In the genomic region with DNA sequence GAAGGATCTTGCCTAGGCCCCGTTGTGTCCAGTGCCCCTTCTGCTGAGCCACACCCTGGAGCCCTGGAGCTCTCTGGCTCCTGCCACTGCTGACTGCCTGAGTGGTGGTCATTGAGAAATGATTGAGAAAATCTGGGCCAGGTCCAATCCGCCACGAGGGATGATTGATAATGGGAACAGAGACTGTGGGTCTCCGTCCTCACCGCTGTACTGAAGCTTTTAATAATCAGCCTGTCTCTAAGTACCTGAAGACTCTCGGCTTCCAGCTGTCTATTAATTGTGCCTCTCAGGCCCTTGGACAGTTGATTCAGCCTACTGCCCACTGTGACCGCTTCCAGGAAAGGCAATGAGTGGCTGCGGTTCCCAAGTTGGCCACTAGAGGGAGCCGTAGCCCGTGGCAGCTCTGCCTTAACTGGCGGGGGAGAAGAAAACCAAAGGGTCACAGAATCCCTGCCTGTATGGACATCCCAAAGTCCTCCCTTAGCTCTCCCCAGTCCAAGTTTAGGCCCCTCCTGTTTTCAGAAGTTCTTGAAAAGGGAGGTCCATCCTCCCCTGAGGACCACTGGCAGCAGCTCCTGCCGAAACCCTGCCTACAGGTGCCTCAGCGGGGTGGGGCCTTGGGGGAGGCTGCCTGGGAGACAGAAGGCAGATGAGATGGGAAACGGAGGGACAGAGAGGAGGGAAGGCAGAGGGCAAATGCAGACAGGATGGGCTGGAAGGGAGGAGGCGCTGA, we compare ENCODE assay signal across 8 cellular contexts.
DNase-seq lines count a peak whose midpoint lies in the region; ATAC-seq and TF ChIP-seq lines count a peak whose summit lies in the region.

No MANE protein-coding gene starts in this region.

- H3K27me3 Mint-ChIP-seq in progenitor cell of endocrine pancreas = peaks cover 23% of the 10 kb centered on the region

- intact Hi-C loops in heart left ventricle (cut with DNase I) = loop anchor here (1.0 to 10.0 kb wide), 14 partner anchors 97 to 278 kb away; a partner anchor contains a TSS

- H3K4me1 ChIP-seq in MM.1S (ENCODE audit: low read length) = 0 out of 2 replicates have a peak, but pooled peaks cover 3% of the 10 kb centered on the region
- peaks cover 0 to 50% (median 31%) of the 10 kb centered on the region in 12 donors for H3K4me1 ChIP-seq in heart left ventricle
- H3K4me1 ChIP-seq in upper lobe of left lung = peaks cover 5 to 29% (median 15%) of the 10 kb centered on the region in 4 donors

- no peaks in the 10 kb centered on the region for H4K20me1 ChIP-seq in MM.1S (ENCODE audit: insufficient read depth, low read length)

- H3K9me3 Mint-ChIP-seq in progenitor cell of endocrine pancreas (ENCODE audit: low read depth) = no peaks in the 10 kb centered on the region

- H3K9me3 ChIP-seq in MM.1S (replicated peaks; ENCODE audit: insufficient read depth, low read length) (no peaks in the 10 kb centered on the region), heart left ventricle (no peaks in the 10 kb centered on the region), upper lobe of left lung (no peaks in the 10 kb centered on the region)

- no peak overlapping the region for H3K27ac ChIP-seq in MM.1S (ENCODE audit: low read length)
- peak overlapping the region in 7 of 12 donors; percentile 15 to 76 (median 50) for H3K27ac ChIP-seq in heart left ventricle
- peak overlapping the region; percentile 16 to 56 (median 33) for H3K27ac ChIP-seq in upper lobe of left lung

- H3K27me3 ChIP-seq in MM.1S (replicated peaks; ENCODE audit: insufficient read depth, low read length) = no peaks in the 10 kb centered on the region
- no peaks in the 10 kb centered on the region for H3K27me3 ChIP-seq in heart left ventricle
- no peaks in the 10 kb centered on the region for H3K27me3 ChIP-seq in upper lobe of left lung

- TF ChIP-seq POLR2A in heart left ventricle (IDR thresholded peaks at IDR 0.05) (no peak), upper lobe of left lung (IDR thresholded peaks at IDR 0.05) (no peak)

- H3K4me3 ChIP-seq in MM.1S (ENCODE audit: low read length) (no peak overlapping the region), heart left ventricle (peak overlapping the region in 6 of 12 donors; percentile 9 to 47 (median 20)), upper lobe of left lung (peak overlapping the region in 3 of 4 donors; percentile 9 to 33 (median 29))

- peak; percentile 98 for TF ChIP-seq CTCF in MM.1S (IDR thresholded peaks at IDR 0.05; ENCODE audit: low read length)
- peak; percentile 97 to 100 (median 99) for TF ChIP-seq CTCF in heart left ventricle (IDR thresholded peaks at IDR 0.05)
- peak; percentile 99 for TF ChIP-seq CTCF in progenitor cell of endocrine pancreas (IDR thresholded peaks at IDR 0.05; ENCODE audit: unreplicated experiment)
- TF ChIP-seq CTCF in upper lobe of left lung (IDR thresholded peaks at IDR 0.05) = peak; percentile 94 to 99 (median 96)

- peaks cover 10% of the 10 kb centered on the region for H3K4me1 Mint-ChIP-seq in progenitor cell of endocrine pancreas (ENCODE audit: low read depth)

- TF ChIP-seq EP300 in upper lobe of left lung (IDR thresholded peaks at IDR 0.05) = no peak

- no peaks in the 10 kb centered on the region for H3K36me3 Mint-ChIP-seq in progenitor cell of endocrine pancreas (ENCODE audit: insufficient read depth)

- peak overlapping the region; percentile 53; the same call in 1 of the 2 replicates for H2AFZ ChIP-seq in MM.1S (ENCODE audit: low read length)

- H3K36me3 ChIP-seq in MM.1S (replicated peaks; ENCODE audit: insufficient read depth, low read length) = no peaks in the 10 kb centered on the region
- peaks cover 0 to 7% (median 3%) of the 10 kb centered on the region in 9 donors for H3K36me3 ChIP-seq in heart left ventricle
- H3K36me3 ChIP-seq in upper lobe of left lung = peaks cover 0 to 7% (median 4%) of the 10 kb centered on the region in 4 donors

- H3K27ac Mint-ChIP-seq in progenitor cell of endocrine pancreas = no peak overlapping the region

- H3K9me2 ChIP-seq in MM.1S (replicated peaks; ENCODE audit: insufficient read depth, low read length) = no peaks in the 10 kb centered on the region

- no peak overlapping the region for H3K9ac ChIP-seq in MM.1S (ENCODE audit: low read length)

- DNase-seq in NK-92 treated with Interleukin-12 subunit alpha and Interleukin-12 subunit beta, amount 100 ng/mL, for 24 hours (lab: John Stamatoyannopoulos, UW) = peak; percentile 28
- DNase-seq in NK-92 (lab: John Stamatoyannopoulos, UW; ENCODE audit: unreplicated experiment) (no peak), MM.1S (peak; percentile 59), SW480 (ENCODE audit: low spot score) (peak; percentile 47), heart left ventricle (peak; percentile 77 to 90 (median 83)), progenitor cell of endocrine pancreas (ENCODE audit: low spot score, unreplicated experiment) (peak; percentile 92), upper lobe of left lung (peak; percentile 30 to 78)
- peak; percentile 45 for DNase-seq in activated naive CD8-positive, alpha-beta T cell treated with anti-CD3 and anti-CD28 coated beads, Interleukin-2, amount 50 U/mL, for 16 hours (ENCODE audit: low read depth, low spot score)

- peak overlapping the region; percentile 42; the same call in 1 of the 2 replicates for H3K4me2 ChIP-seq in MM.1S (ENCODE audit: low read depth, low read length)

- ATAC-seq in heart left ventricle (peak; percentile 14 to 66 (median 46)), upper lobe of left lung (ENCODE audit: low FRiP score in 2 of 2) (peak; percentile 78 to 84)

- H3K4me3 Mint-ChIP-seq in progenitor cell of endocrine pancreas (ENCODE audit: low read depth) = no peak overlapping the region

- H3K79me2 ChIP-seq in MM.1S (ENCODE audit: low read length) = no peaks in the 10 kb centered on the region

- H3F3A ChIP-seq in MM.1S (ENCODE audit: insufficient read depth, low read length) = no peaks in the 10 kb centered on the region

- WGBS in heart left ventricle, 4 donors = 31 to 36% (median 32%) methylated on average over 14 to 15 of the region's 15 CpGs
- 31 to 40% methylated on average over 14 to 15 of the region's 15 CpGs for WGBS in upper lobe of left lung, 2 donors
